ENCODE assay signal across 8 cellular contexts in genomic region chr16:30185141-30185682, GRCh38. TPM values are rescaled to one million over a fixed set of nuclear protein-coding genes. Genes with fewer than 3 reads are reported as not detected.
DNase-seq lines count a peak whose midpoint lies in the region; ATAC-seq and TF ChIP-seq lines count a peak whose summit lies in the region.

No MANE protein-coding gene starts in this region.

- no peaks in the 10 kb centered on the region for H3K9me3 Mint-ChIP-seq in T-cell
- H3K9me3 Mint-ChIP-seq in glutamatergic neuron (ENCODE audit: unreplicated experiment), result peaks cover 2% of the 10 kb centered on the region
- no peaks in the 10 kb centered on the region for H3K9me3 Mint-ChIP-seq in stimulated activated effector memory CD8-positive, alpha-beta T cell treated with anti-CD3 and anti-CD28 coated beads, Interleukin-12 subunit alpha, Interleukin-12 subunit beta, amount 100 ng/mL, for 72 hours

- peaks cover 31 to 39% (median 39%) of the 10 kb centered on the region in 3 donors for H3K4me1 Mint-ChIP-seq in T-cell
- no peaks in the 10 kb centered on the region for H3K4me1 Mint-ChIP-seq in glutamatergic neuron (ENCODE audit: low read depth, unreplicated experiment)
- peaks cover 49% of the 10 kb centered on the region for H3K4me1 Mint-ChIP-seq in stimulated activated effector memory CD8-positive, alpha-beta T cell treated with anti-CD3 and anti-CD28 coated beads, Interleukin-12 subunit alpha, Interleukin-12 subunit beta, amount 100 ng/mL, for 72 hours

- peak overlapping the region; percentile 93 to 99 for H3K27ac Mint-ChIP-seq in T-cell
- no peak overlapping the region for H3K27ac Mint-ChIP-seq in glutamatergic neuron (ENCODE audit: unreplicated experiment)
- H3K27ac Mint-ChIP-seq in stimulated activated effector memory CD8-positive, alpha-beta T cell treated with anti-CD3 and anti-CD28 coated beads, Interleukin-12 subunit alpha, Interleukin-12 subunit beta, amount 100 ng/mL, for 72 hours, result peak overlapping the region; percentile 98

- no peaks in the 10 kb centered on the region for H3K27me3 Mint-ChIP-seq in T-cell
- peaks cover 4% of the 10 kb centered on the region for H3K27me3 Mint-ChIP-seq in glutamatergic neuron (ENCODE audit: unreplicated experiment)

- DNase-seq in T-cell, result peak in 12 of 34 experiments; percentile 5 to 39 (median 24)
- DNase-seq in glutamatergic neuron, result peak; percentile 17
- DNase-seq in stimulated activated effector memory CD8-positive, alpha-beta T cell treated with anti-CD3 and anti-CD28 coated beads, Interleukin-12 subunit alpha, Interleukin-12 subunit beta, amount 100 ng/mL, for 72 hours (ENCODE audit: low spot score in 2 of 2), result no peak
- no peak for DNase-seq in dedifferentiated amniotic fluid mesenchymal stem cell (ENCODE audit: extremely low spot score)
- DNase-seq in AG08396 (ENCODE audit: low spot score), result no peak
- no peak for DNase-seq in NCI-H2227 treated with DMSO at 0.1 percent for 48 hours (lab: John Stamatoyannopoulos, UW)

- H3K4me3 Mint-ChIP-seq in T-cell (peak overlapping the region; percentile 94 to 98 (median 97)), glutamatergic neuron (ENCODE audit: unreplicated experiment) (peak overlapping the region; percentile 86)
- peak overlapping the region; percentile 97 for H3K4me3 Mint-ChIP-seq in stimulated activated effector memory CD8-positive, alpha-beta T cell treated with anti-CD3 and anti-CD28 coated beads, Interleukin-12 subunit alpha, Interleukin-12 subunit beta, amount 100 ng/mL, for 72 hours

- ATAC-seq in T-cell (replicated peaks in 1 of 4) (peak in 3 of 4 experiments; percentile 0 to 3 (median 1)), GM18867 (IDR thresholded peaks at IDR 0.05; ENCODE audit: unreplicated experiment) (no peak)
- peak; percentile 2 for ATAC-seq in stimulated activated effector memory CD8-positive, alpha-beta T cell treated with anti-CD3 and anti-CD28 coated beads, Interleukin-12 subunit alpha, Interleukin-12 subunit beta, amount 100 ng/mL, for 72 hours

- peak; percentile 68 for TF ChIP-seq POLR2A in GM19193 (IDR thresholded peaks at IDR 0.05; ENCODE audit: extremely low read depth, insufficient read depth, insufficient read length)

- POLR2A ChIA-PET in T-cell (lab: Charles Lee), result interaction anchor here (0.6 kb wide), 4 partner anchors 46 to 193 kb away, joined by 3 to 5 read pairs (median 3); no protein-coding TSS in a partner anchor

- no peak for TF ChIP-seq CTCF in glutamatergic neuron (IDR thresholded peaks at IDR 0.05; ENCODE audit: partially characterized antibody, unreplicated experiment)

- CTCF ChIA-PET in T-cell (lab: Charles Lee), result interaction anchor here in 1 of 2 donors (0.6 to 1.7 kb wide), 5 partner anchors 42 to 369 kb away, joined by 3 to 13 read pairs (median 5); partner anchors contain the start of genes PAGR1 and TBX6

- H3K36me3 Mint-ChIP-seq in T-cell, result peaks cover 27% of the 10 kb centered on the region
- H3K36me3 Mint-ChIP-seq in glutamatergic neuron (ENCODE audit: unreplicated experiment), result no peaks in the 10 kb centered on the region
- H3K36me3 Mint-ChIP-seq in stimulated activated effector memory CD8-positive, alpha-beta T cell treated with anti-CD3 and anti-CD28 coated beads, Interleukin-12 subunit alpha, Interleukin-12 subunit beta, amount 100 ng/mL, for 72 hours, result peaks cover 64% of the 10 kb centered on the region

RNA-seq across cellular contexts. Expression of gene CORO1A, which starts 1.8 kb away (rescaled TPM):
- total RNA-seq in T-cell (1,000 to 10,000 TPM in 2 of 5 donors, 100 to 1,000 TPM in 3; 708 to 1,286 (median 987) TPM), glutamatergic neuron (ENCODE audit: unreplicated experiment) (75.2 TPM)

RNA-seq across cellular contexts. Expression of gene BOLA2B, which starts 8.3 kb away (rescaled TPM):
- total RNA-seq in T-cell, result 100 to 1,000 TPM in 3 of 5 donors, 10 to 100 TPM in 2; 47.0 to 115 (median 100) TPM
- 74.6 TPM for total RNA-seq in glutamatergic neuron (ENCODE audit: unreplicated experiment)

RNA-seq across cellular contexts. Expression of gene SLX1A, which starts 8.5 kb away (rescaled TPM):
- total RNA-seq in T-cell (100 to 1,000 TPM in 2 of 5 donors, 10 to 100 TPM in 3; 31.6 to 114 (median 86.4) TPM), glutamatergic neuron (ENCODE audit: unreplicated experiment) (16.6 TPM)

RNA-seq across cellular contexts. Expression of gene SULT1A3, which starts 13.8 kb away (rescaled TPM):
- total RNA-seq in T-cell (10 to 100 TPM; 25.8 to 42.6 (median 30.8) TPM), glutamatergic neuron (ENCODE audit: unreplicated experiment) (15.8 TPM)
